ENCODE assay signal across 20 cellular contexts in genomic region chr10:5833814-5834213, GRCh38. TPM values are rescaled to one million over a fixed set of nuclear protein-coding genes. Genes with fewer than 3 reads are reported as not detected.
DNase-seq lines count a peak whose midpoint lies in the region; ATAC-seq, FAIRE-seq and TF ChIP-seq lines count a peak whose summit lies in the region.
"Had no signal": no experiment of that assay in that cellular context is flagged by ENCODE, and none has a peak within 500 bp of the region (broad histone marks: within the 10 kb centered on the region; RNA-seq: fewer than 3 reads in every experiment).

No MANE protein-coding gene starts in this region.

- POLR2A ChIA-PET in PC-9 (lab: Charles Lee; ENCODE audit: unreplicated experiment), result no interaction called here

- peak; percentile 16 for DNase-seq in activated T-cell treated with anti-CD3 and anti-CD28 coated beads, Interleukin-2, amount 50 U/mL, for 24 hours
- DNase-seq in activated T-cell treated with anti-CD3 and anti-CD28 coated beads, Interleukin-2, amount 50 U/mL, for 1 hour, result no peak
- DNase-seq in PC-9 (no peak), left cardiac atrium (no peak), sigmoid colon (peak; percentile 19), esophagus muscularis mucosa (ENCODE audit: extremely low spot score) (no peak), kidney (no peak), cerebellar cortex (ENCODE audit: low spot score) (no peak)
- DNase-seq: 8988T; BE2C; CD8-positive, alpha-beta T cell; DMS79 treated with DMSO at 0.1 percent for 48 hours; KBM-7; MV-4-11; NCI-H1417; NCI-H1930; NCI-H2171; NCI-H774 had no signal

- H3K27ac Mint-ChIP-seq in activated T-cell treated with anti-CD3 and anti-CD28 coated beads, Interleukin-2, amount 50 U/mL, for 24 hours, result no peak overlapping the region
- H3K27ac Mint-ChIP-seq: CD8-positive, alpha-beta T cell had no signal

- H3K36me3 Mint-ChIP-seq in activated T-cell treated with anti-CD3 and anti-CD28 coated beads, Interleukin-2, amount 50 U/mL, for 24 hours (ENCODE audit: low read depth), result no peaks in the 10 kb centered on the region
- H3K36me3 Mint-ChIP-seq: CD8-positive, alpha-beta T cell had no signal

- H4K20me1 ChIP-seq in PC-9 (ENCODE audit: insufficient read depth), result no peaks in the 10 kb centered on the region

- no peak for TF ChIP-seq CTCF in PC-9 (conservative IDR thresholded peaks at IDR 0.05)
- no peak for TF ChIP-seq CTCF in sigmoid colon (IDR thresholded peaks at IDR 0.05)
- no peak for TF ChIP-seq CTCF in esophagus muscularis mucosa (IDR thresholded peaks at IDR 0.05)
- TF ChIP-seq CTCF in kidney (IDR thresholded peaks at IDR 0.05; ENCODE audit: borderline replicate concordance, extremely low read depth, insufficient read depth), result no peak

- H3K9me3 ChIP-seq in PC-9 (ENCODE audit: insufficient read depth, low read depth) (no peaks in the 10 kb centered on the region), sigmoid colon (no peaks in the 10 kb centered on the region), esophagus muscularis mucosa (no peaks in the 10 kb centered on the region), kidney (ENCODE audit: control insufficient read depth in 1 of 2, low read length in 2 of 2) (no peaks in the 10 kb centered on the region)
- H3K9me3 ChIP-seq: BE2C, HAP-1 had no signal

- no peaks in the 10 kb centered on the region for H3K9me3 Mint-ChIP-seq in activated T-cell treated with anti-CD3 and anti-CD28 coated beads, Interleukin-2, amount 50 U/mL, for 24 hours
- H3K9me3 Mint-ChIP-seq: CD8-positive, alpha-beta T cell had no signal

- intact Hi-C loops in PC-9 (cut with micrococcal nuclease; ENCODE audit: unreplicated experiment), result no loop called here
- intact Hi-C loops in left cardiac atrium (cut with DNase I), result no loop called here
- intact Hi-C loops in sigmoid colon (cut with DNase I), result no loop called here
- intact Hi-C loops in esophagus muscularis mucosa (cut with DNase I), result no loop called here
- intact Hi-C loops in kidney (cut with DNase I), result no loop called here

- peaks cover 10% of the 10 kb centered on the region for H3K4me1 ChIP-seq in PC-9 (replicated peaks; ENCODE audit: insufficient read depth)
- no peaks in the 10 kb centered on the region for H3K4me1 ChIP-seq in sigmoid colon
- no peaks in the 10 kb centered on the region for H3K4me1 ChIP-seq in esophagus muscularis mucosa
- H3K4me1 ChIP-seq in kidney (ENCODE audit: control insufficient read depth in 1 of 2, insufficient read depth in 1 of 2, low read depth in 1 of 2, low read length in 2 of 2), result no peaks in the 10 kb centered on the region
- H3K4me1 ChIP-seq: BE2C, HAP-1 had no signal

- no TSS peak for BruUV-seq in PC-9 (replicated peaks; lab: Mats Ljungman, UMichigan)

- H3K9me2 ChIP-seq in PC-9 (ENCODE audit: insufficient read depth), result no peaks in the 10 kb centered on the region

- no peak overlapping the region for H3K27ac ChIP-seq in PC-9
- no peak overlapping the region for H3K27ac ChIP-seq in sigmoid colon
- H3K27ac ChIP-seq in esophagus muscularis mucosa (replicated peaks in 1 of 4), result no peak overlapping the region
- H3K27ac ChIP-seq in kidney (ENCODE audit: low read depth in 2 of 2, low read length in 2 of 2), result no peak overlapping the region

- H3K4me2 ChIP-seq in PC-9, result peak overlapping the region; percentile 68; the same call in 1 of the 2 replicates

- TF ChIP-seq POLR2A in sigmoid colon (IDR thresholded peaks at IDR 0.05), result no peak
- TF ChIP-seq POLR2A in esophagus muscularis mucosa (IDR thresholded peaks at IDR 0.05; ENCODE audit: low read depth), result no peak

- 67% methylated on average over 6 of the region's 6 CpGs for WGBS in sigmoid colon, 2 donors
- WGBS in esophagus muscularis mucosa, result 51% methylated on average over 6 of the region's 6 CpGs

- no peak overlapping the region for H3K4me3 ChIP-seq in PC-9
- no peak overlapping the region for H3K4me3 ChIP-seq in sigmoid colon
- no peak overlapping the region for H3K4me3 ChIP-seq in esophagus muscularis mucosa
- no peak overlapping the region for H3K4me3 ChIP-seq in kidney (ENCODE audit: low read length in 2 of 2)
- H3K4me3 ChIP-seq: HAP-1 had no signal

- no peak overlapping the region for H3K9ac ChIP-seq in kidney (ENCODE audit: low read length in 2 of 2)

- peaks cover 2% of the 10 kb centered on the region for H3K4me1 Mint-ChIP-seq in activated T-cell treated with anti-CD3 and anti-CD28 coated beads, Interleukin-2, amount 50 U/mL, for 24 hours (ENCODE audit: low read depth)

- FAIRE-seq in kidney (lab: Jason Lieb, UNC), result no peak
- FAIRE-seq: G401.6 had no signal

- no peaks in the 10 kb centered on the region for H3K79me2 ChIP-seq in PC-9 (ENCODE audit: low read depth)

- peak; percentile 47 to 59 for ATAC-seq in left cardiac atrium
- ATAC-seq: CD8-positive, alpha-beta T cell had no signal

- H3K36me3 ChIP-seq in PC-9 (ENCODE audit: low read depth) (no peaks in the 10 kb centered on the region), sigmoid colon (no peaks in the 10 kb centered on the region), esophagus muscularis mucosa (no peaks in the 10 kb centered on the region), kidney (ENCODE audit: control insufficient read depth in 1 of 2, insufficient read depth in 2 of 2, low read length in 2 of 2) (no peaks in the 10 kb centered on the region)
- H3K36me3 ChIP-seq: BE2C, HAP-1 had no signal

- TF ChIP-seq EP300 in sigmoid colon (IDR thresholded peaks at IDR 0.05), result no peak
- no peak for TF ChIP-seq EP300 in esophagus muscularis mucosa (IDR thresholded peaks at IDR 0.05)

- no peaks in the 10 kb centered on the region for H3K27me3 Mint-ChIP-seq in activated T-cell treated with anti-CD3 and anti-CD28 coated beads, Interleukin-2, amount 50 U/mL, for 24 hours

- no peak overlapping the region for H3K4me3 Mint-ChIP-seq in activated T-cell treated with anti-CD3 and anti-CD28 coated beads, Interleukin-2, amount 50 U/mL, for 24 hours
- H3K4me3 Mint-ChIP-seq: CD8-positive, alpha-beta T cell had no signal

- no peaks in the 10 kb centered on the region for H3F3A ChIP-seq in PC-9 (ENCODE audit: insufficient read depth, low read depth)

- CTCF ChIA-PET in PC-9 (lab: Charles Lee), result interaction anchor here (0.6 kb wide), 1 partner anchor 197 kb away, joined by 6 read pairs; no protein-coding TSS in a partner anchor

- no peak overlapping the region for H2AFZ ChIP-seq in PC-9

- H3K27me3 ChIP-seq in PC-9 (ENCODE audit: insufficient read depth, low read depth) (no peaks in the 10 kb centered on the region), sigmoid colon (no peaks in the 10 kb centered on the region), esophagus muscularis mucosa (peaks cover 0 to 6% (median 0%) of the 10 kb centered on the region in 4 donors)
- H3K27me3 ChIP-seq: BE2C had no signal

RNA-seq across cellular contexts. Expression of gene GDI2, which starts 20.6 kb away (rescaled TPM):
- total RNA-seq in PC-9 (2021), result 152 and 196 TPM in 2 replicates
- 100 to 1,000 TPM; 107 to 120 TPM for total RNA-seq in left cardiac atrium
- total RNA-seq in sigmoid colon, result 100 to 1,000 TPM; 178 to 208 (median 205) TPM
- polyA plus RNA-seq in sigmoid colon, result 100 to 1,000 TPM; 179 to 238 (median 201) TPM
- 100 to 1,000 TPM; 194 to 233 (median 210) TPM for total RNA-seq in esophagus muscularis mucosa
- 168 TPM for total RNA-seq in kidney
- polyA plus RNA-seq in kidney (ENCODE audit: insufficient read depth, low read depth, low replicate concordance), result 143 TPM

RNA-seq across cellular contexts. Expression of gene ANKRD16, which starts 55.9 kb away (rescaled TPM):
- total RNA-seq in PC-9 (2021) (9.8 and 12.2 TPM in 2 replicates), left cardiac atrium (1 to 10 TPM; 2.8 to 4.2 TPM), sigmoid colon (10 to 100 TPM in 1 of 4 donors, 1 to 10 TPM in 3; 8.6 to 11.4 (median 9.4) TPM), esophagus muscularis mucosa (1 to 10 TPM; 5.1 to 9.0 (median 5.9) TPM), kidney (6.7 TPM)
- polyA plus RNA-seq in sigmoid colon (1 to 10 TPM; 1.6 to 6.1 (median 5.4) TPM), kidney (ENCODE audit: insufficient read depth, low read depth, low replicate concordance) (7.1 TPM)

RNA-seq across cellular contexts. Expression of gene FBH1, which starts 56.2 kb away (rescaled TPM):
- total RNA-seq in PC-9 (2021), result 68.0 and 90.9 TPM in 2 replicates
- 10 to 100 TPM; 67.4 to 85.1 TPM for total RNA-seq in left cardiac atrium
- 10 to 100 TPM; 68.7 to 85.9 (median 80.4) TPM for total RNA-seq in sigmoid colon
- 10 to 100 TPM; 31.2 to 52.0 (median 49.2) TPM for polyA plus RNA-seq in sigmoid colon
- total RNA-seq in esophagus muscularis mucosa, result 10 to 100 TPM; 90.3 to 93.0 (median 92.3) TPM
- 76.5 TPM for total RNA-seq in kidney
- 70.7 TPM for polyA plus RNA-seq in kidney (ENCODE audit: insufficient read depth, low read depth, low replicate concordance)

Comparison
In these comparisons a context has a peak if more than half of its experiments do, and no peak if none do; other contexts are left out.
1. DNase-seq: peak in activated T-cell treated with anti-CD3 and anti-CD28 coated beads, Interleukin-2, amount 50 U/mL, for 24 hours (single experiment) and sigmoid colon (single experiment); none in activated T-cell treated with anti-CD3 and anti-CD28 coated beads, Interleukin-2, amount 50 U/mL, for 1 hour (single experiment), PC-9 (0 of 2), left cardiac atrium (single experiment), esophagus muscularis mucosa (single experiment), kidney (single experiment) and cerebellar cortex (single experiment).